Comparison of ENCODE assay signal across 10 cellular contexts in genomic region chr11:117099681-117100080, GRCh38. TPM values are rescaled to one million over a fixed set of nuclear protein-coding genes. Genes with fewer than 3 reads are reported as not detected.
DNase-seq lines count a peak whose midpoint lies in the region; ATAC-seq, FAIRE-seq and TF ChIP-seq lines count a peak whose summit lies in the region.
"Had no signal": no experiment of that assay in that cellular context is flagged by ENCODE, and none has a peak within 500 bp of the region (broad histone marks: within the 10 kb centered on the region; RNA-seq: fewer than 3 reads in every experiment).

No MANE protein-coding gene starts in this region.

- DNase-seq in GM23338 (ENCODE audit: low spot score) (no peak), small intestine (peak; percentile 55), frontal cortex (ENCODE audit: low spot score in 2 of 2) (no peak), GM12892 (ENCODE audit: insufficient read length) (no peak)
- DNase-seq: foreskin melanocyte, MV-4-11, SIG-M5 had no signal

- H3K79me2 ChIP-seq in GM23338 (replicated peaks; ENCODE audit: insufficient read depth) = peaks cover 31% of the 10 kb centered on the region

- H3F3A ChIP-seq in GM23338 (replicated peaks; ENCODE audit: low read depth) = no peaks in the 10 kb centered on the region

- no peaks in the 10 kb centered on the region for H3K9me2 ChIP-seq in GM23338 (ENCODE audit: insufficient read depth)

- ATAC-seq in GM23338 = no peak
- no peak for ATAC-seq in activated T-helper 17 cell treated with anti-CD3 and anti-CD28 coated beads, Interleukin-2, amount 50 U/mL, for 72 hours (replicated peaks)
- no peak for ATAC-seq in GM18520 (IDR thresholded peaks at IDR 0.05; ENCODE audit: unreplicated experiment)

- TF ChIP-seq POLR2A in GM12892 (IDR thresholded peaks at IDR 0.05; ENCODE audit: low read depth, low read length) = no peak

- H3K36me3 Mint-ChIP-seq in GM23338 (ENCODE audit: low read depth) = peaks cover 2% of the 10 kb centered on the region; the same call in 1 of the 3 replicates
- H3K36me3 Mint-ChIP-seq in activated T-helper 17 cell treated with anti-CD3 and anti-CD28 coated beads, Interleukin-2, amount 50 U/mL, for 72 hours (ENCODE audit: low read depth) = peaks cover 42% of the 10 kb centered on the region

- TF ChIP-seq CTCF in GM23338 (conservative IDR thresholded peaks at IDR 0.05; ENCODE audit: low read depth in 2 of 2) = no peak

- no peak overlapping the region for H3K4me3 ChIP-seq in GM23338
- no peak overlapping the region for H3K4me3 ChIP-seq in small intestine (ENCODE audit: low read depth in 1 of 2, low read length in 2 of 2)

- H3K4me1 ChIP-seq in GM23338 (ENCODE audit: insufficient read depth) (peaks cover 23% of the 10 kb centered on the region), small intestine (ENCODE audit: control insufficient read depth in 2 of 2, insufficient read depth in 1 of 2, low read depth in 1 of 2, low read length in 1 of 2) (peaks cover 8 to 15% of the 10 kb centered on the region in 2 donors)

- peak overlapping the region; percentile 96 for H3K4me3 Mint-ChIP-seq in GM23338
- peak overlapping the region; percentile 96 for H3K4me3 Mint-ChIP-seq in activated T-helper 17 cell treated with anti-CD3 and anti-CD28 coated beads, Interleukin-2, amount 50 U/mL, for 72 hours

- 51 to 77% (median 73%) methylated on average over 2 of the region's 2 CpGs for WGBS in small intestine, 3 donors

- peaks cover 31% of the 10 kb centered on the region for H3K4me1 Mint-ChIP-seq in GM23338
- H3K4me1 Mint-ChIP-seq in activated T-helper 17 cell treated with anti-CD3 and anti-CD28 coated beads, Interleukin-2, amount 50 U/mL, for 72 hours = peaks cover 39% of the 10 kb centered on the region

- no peak overlapping the region for H3K4me2 ChIP-seq in GM23338

- no peaks in the 10 kb centered on the region for H3K9me3 ChIP-seq in small intestine (ENCODE audit: control insufficient read depth, low read depth)

- H3K9me3 Mint-ChIP-seq in GM23338 = no peaks in the 10 kb centered on the region; the same call in 2 of the 3 replicates
- no peaks in the 10 kb centered on the region for H3K9me3 Mint-ChIP-seq in activated T-helper 17 cell treated with anti-CD3 and anti-CD28 coated beads, Interleukin-2, amount 50 U/mL, for 72 hours

- H3K27me3 ChIP-seq in GM23338 (ENCODE audit: insufficient read depth) (no peaks in the 10 kb centered on the region), layer of hippocampus (ENCODE audit: control insufficient read depth, insufficient read depth, low read length) (no peaks in the 10 kb centered on the region), small intestine (ENCODE audit: control insufficient read depth in 2 of 2, insufficient read depth in 2 of 2, low read length in 2 of 2) (no peaks in the 10 kb centered on the region)

- no peak overlapping the region; the same call in 1 of the 2 replicates for H3K27ac Mint-ChIP-seq in GM23338
- H3K27ac Mint-ChIP-seq in activated T-helper 17 cell treated with anti-CD3 and anti-CD28 coated beads, Interleukin-2, amount 50 U/mL, for 72 hours = peak overlapping the region; percentile 99

- peaks cover 12% of the 10 kb centered on the region for H3K27me3 Mint-ChIP-seq in GM23338 (ENCODE audit: insufficient read depth, low read depth, poor library complexity)
- no peaks in the 10 kb centered on the region for H3K27me3 Mint-ChIP-seq in activated T-helper 17 cell treated with anti-CD3 and anti-CD28 coated beads, Interleukin-2, amount 50 U/mL, for 72 hours

- H2AFZ ChIP-seq in GM23338 = no peak overlapping the region; the same call in 1 of the 2 replicates

- H3K36me3 ChIP-seq in GM23338 (ENCODE audit: insufficient read depth) (no peaks in the 10 kb centered on the region), small intestine (ENCODE audit: control insufficient read depth in 2 of 2, insufficient read depth in 2 of 2, low read length in 2 of 2) (no peaks in the 10 kb centered on the region)

- H3K27ac ChIP-seq in GM23338 (ENCODE audit: low read depth) (no peak overlapping the region), layer of hippocampus (ENCODE audit: low read depth, low read length) (peak overlapping the region; percentile 95), small intestine (ENCODE audit: low read depth in 1 of 2, low read length in 1 of 2) (peak overlapping the region in 1 of 2 donors; percentile 90)

- FAIRE-seq in small intestine (lab: Jason Lieb, UNC) (no peak), frontal cortex (lab: Jason Lieb, UNC) (no peak), GM12892 (lab: Jason Lieb, UNC) (no peak)

- H4K20me1 ChIP-seq in GM23338 (replicated peaks; ENCODE audit: insufficient read depth) = peaks cover 7% of the 10 kb centered on the region; the same call in 1 of the 2 replicates

TF ChIP-seq in GM23338, 12 proteins besides CTCF, POLR2A, EP300 and RAD21 (continues in another document):
- TF ChIP-seq POLR2AphosphoS5 (IDR thresholded peaks at IDR 0.05; ENCODE audit: low read depth) (no peak), EZH2phosphoT487 (IDR thresholded peaks at IDR 0.05; ENCODE audit: unreplicated experiment) (no peak), STAT1 (IDR thresholded peaks at IDR 0.05; ENCODE audit: unreplicated experiment) (no peak), REST (IDR thresholded peaks at IDR 0.05; ENCODE audit: unreplicated experiment) (no peak), NANOG (IDR thresholded peaks at IDR 0.05; ENCODE audit: borderline replicate concordance) (no peak), JUNB (IDR thresholded peaks at IDR 0.05; ENCODE audit: unreplicated experiment) (no peak), ETS1 (IDR thresholded peaks at IDR 0.05) (no peak)

RNA-seq across cellular contexts. Expression of gene SIK3, which starts 1.5 kb away (rescaled TPM):
- total RNA-seq in GM23338 (2014; rRNA removed; shearing (Covaris generic)) = 27.8 and 33.9 TPM in 2 replicates
- polyA plus RNA-seq in GM23338 (2016; fragmentation: Nextera tagmentation; extraction: Ambion mirVana) = 6.1 and 7.3 TPM in 2 replicates
- total RNA-seq in activated T-helper 17 cell treated with anti-CD3 and anti-CD28 coated beads, Interleukin-2, amount 50 U/mL, for 72 hours = 10 to 100 TPM; 41.9 to 55.7 TPM
- polyA plus RNA-seq in small intestine = 10 to 100 TPM in 1 of 3 donors, 1 to 10 TPM in 2; 4.9 to 10.5 (median 7.6) TPM
- total RNA-seq in frontal cortex = 27.3 TPM
- 17.6 TPM for polyA plus RNA-seq in GM12892 (2012; ENCODE audit: missing spikeins)

RNA-seq across cellular contexts. Expression of gene PAFAH1B2, which starts 44.4 kb away (rescaled TPM):
- total RNA-seq in GM23338 (2014; rRNA removed; shearing (Covaris generic)) = 143 and 148 TPM in 2 replicates
- polyA plus RNA-seq in GM23338 (2016; fragmentation: Nextera tagmentation; extraction: Ambion mirVana) (74.1 and 87.5 TPM in 2 replicates), small intestine (10 to 100 TPM; 23.2 to 25.7 (median 25.7) TPM)
- 10 to 100 TPM; 53.7 to 87.6 TPM for total RNA-seq in activated T-helper 17 cell treated with anti-CD3 and anti-CD28 coated beads, Interleukin-2, amount 50 U/mL, for 72 hours
- 400 TPM for total RNA-seq in frontal cortex
- 22.2 TPM for polyA plus RNA-seq in GM12892 (2012; ENCODE audit: missing spikeins)
